12 cellular contexts compared by ENCODE assay signal in genomic region chr3:170469151-170470062, GRCh38. TPM values are rescaled to one million over a fixed set of nuclear protein-coding genes. Genes with fewer than 3 reads are reported as not detected.
DNase-seq lines count a peak whose midpoint lies in the region; ATAC-seq and TF ChIP-seq lines count a peak whose summit lies in the region.
"Had no signal": no experiment of that assay in that cellular context is flagged by ENCODE, and none has a peak within 500 bp of the region (broad histone marks: within the 10 kb centered on the region; RNA-seq: fewer than 3 reads in every experiment).

No MANE protein-coding gene starts in this region.

- no peaks in the 10 kb centered on the region for H3K36me3 Mint-ChIP-seq in MCF 10A (ENCODE audit: insufficient read depth, unreplicated experiment)

- H3K36me3 ChIP-seq in breast epithelium = no peaks in the 10 kb centered on the region
- H3K36me3 ChIP-seq: gastroesophageal sphincter had no signal

- POLR2A ChIA-PET in MCF 10A (lab: Yijun Ruan, JAX) = interaction anchor here (0.6 to 1.5 kb wide), 2 partner anchors 11 to 13 kb away, joined by 3 to 4 read pairs; no protein-coding TSS in a partner anchor
- POLR2A ChIA-PET in GM10248 (lab: Yijun Ruan, JAX) = no interaction called here

- no peak for DNase-seq in breast epithelium (ENCODE audit: low spot score in 2 of 2)
- DNase-seq in MCF 10A (ENCODE audit: unreplicated experiment) = no peak
- peak; percentile 64 for DNase-seq in NCI-H748 treated with DMSO at 0.1 percent for 48 hours (lab: John Stamatoyannopoulos, UW)
- DNase-seq in glomerular visceral epithelial cell (ENCODE audit: extremely low spot score) = peak; percentile 20
- no peak for DNase-seq in GM10248 (ENCODE audit: extremely low spot score)
- no peak for DNase-seq in SIG-M5 treated with dmso at 0.1 percent for 504 hours (lab: John Stamatoyannopoulos, UW; ENCODE audit: unreplicated experiment)
- no peak for DNase-seq in left ventricle myocardium superior
- DNase-seq: activated naive CD4-positive, alpha-beta T cell treated with Interleukin-2 at 50 U/mL for 16 hours; CD4-positive, alpha-beta T cell; T-helper 9 cell had no signal

- BruUV-seq in MCF 10A (replicated peaks; lab: Mats Ljungman, UMichigan) = no TSS peak

- H3K27me3 Mint-ChIP-seq in MCF 10A (ENCODE audit: insufficient read depth, unreplicated experiment) = peaks cover 11% of the 10 kb centered on the region

- H3K27ac Mint-ChIP-seq in MCF 10A (ENCODE audit: low read depth, unreplicated experiment) = no peak overlapping the region
- H3K27ac Mint-ChIP-seq: CD4-positive, alpha-beta T cell had no signal

- no peak for TF ChIP-seq CTCF in breast epithelium (IDR thresholded peaks at IDR 0.05)
- TF ChIP-seq CTCF in MCF 10A (IDR thresholded peaks at IDR 0.05; ENCODE audit: unreplicated experiment) = no peak
- TF ChIP-seq CTCF in GM10248 (IDR thresholded peaks at IDR 0.05; ENCODE audit: control extremely low read depth, extremely low read depth, low read depth, missing control alignments) = no peak

- ATAC-seq in GM21423 (IDR thresholded peaks at IDR 0.05; ENCODE audit: unreplicated experiment) (no peak), left ventricle myocardium superior (no peak)

- intact Hi-C loops in breast epithelium (cut with DNase I; ENCODE audit: low total_unique reads) = loop anchor here (1.0 kb wide), 1 partner anchor 27 kb away; no protein-coding TSS in a partner anchor
- intact Hi-C loops in MCF 10A (cut with micrococcal nuclease) = no loop called here
- intact Hi-C loops in left ventricle myocardium superior (cut with micrococcal nuclease) = no loop called here

- H3K27ac ChIP-seq in breast epithelium = peak overlapping the region; percentile 58 to 69
- H3K27ac ChIP-seq: gastroesophageal sphincter had no signal

- no peak for TF ChIP-seq POLR2A in breast epithelium (IDR thresholded peaks at IDR 0.05)

- H3K4me1 ChIP-seq in breast epithelium = peaks cover 0 to 4% of the 10 kb centered on the region in 2 donors

- H3K9me3 ChIP-seq in breast epithelium = no peaks in the 10 kb centered on the region
- H3K9me3 ChIP-seq: gastroesophageal sphincter had no signal

- CTCF ChIA-PET in MCF 10A (lab: Yijun Ruan, JAX) = interaction anchor here (0.6 to 1.2 kb wide), 2 partner anchors 37 to 340 kb away, joined by 4 to 6 read pairs; no protein-coding TSS in a partner anchor
- CTCF ChIA-PET in GM10248 (lab: Yijun Ruan, JAX) = no interaction called here

- H3K4me3 Mint-ChIP-seq in MCF 10A (ENCODE audit: unreplicated experiment) = no peak overlapping the region
- H3K4me3 Mint-ChIP-seq: CD4-positive, alpha-beta T cell had no signal

- no peak overlapping the region for H3K4me3 ChIP-seq in breast epithelium
- H3K4me3 ChIP-seq: gastroesophageal sphincter had no signal

- H3K9me3 Mint-ChIP-seq in MCF 10A (ENCODE audit: unreplicated experiment) = no peaks in the 10 kb centered on the region
- H3K9me3 Mint-ChIP-seq: CD4-positive, alpha-beta T cell had no signal

- H3K27me3 ChIP-seq in breast epithelium = no peaks in the 10 kb centered on the region

- H3K4me1 Mint-ChIP-seq in MCF 10A (ENCODE audit: insufficient read depth, unreplicated experiment) = peaks cover 4% of the 10 kb centered on the region

RNA-seq across cellular contexts. Expression of gene CLDN11, which starts 50.7 kb away (rescaled TPM):
- total RNA-seq in breast epithelium = 10 to 100 TPM in 2 of 3 donors, 1 to 10 TPM in 1; 8.2 to 48.4 (median 28.8) TPM
- not detected in 2 replicates for total RNA-seq in MCF 10A (2022)
- total RNA-seq in left ventricle myocardium superior = 4.2 TPM
- total RNA-seq: CD4-positive, alpha-beta T cell had no signal

Comparison
In these comparisons a context has a peak if more than half of its experiments do, and no peak if none do; other contexts are left out.
1. DNase-seq: peak in NCI-H748 treated with DMSO at 0.1 percent for 48 hours (single experiment) and glomerular visceral epithelial cell (single experiment); none in breast epithelium (0 of 2), MCF 10A (single experiment), GM10248 (single experiment), SIG-M5 treated with dmso at 0.1 percent for 504 hours (single experiment) and left ventricle myocardium superior (single experiment).